ENCODE assay signal across 13 cellular contexts in genomic region chr10:115985696-115986095, GRCh38.
DNase-seq lines count a peak whose midpoint lies in the region; TF ChIP-seq lines count a peak whose summit lies in the region.
"Had no signal": no experiment of that assay in that cellular context is flagged by ENCODE, and none has a peak within 500 bp of the region (broad histone marks: within the 10 kb centered on the region; RNA-seq: fewer than 3 reads in every experiment).

No MANE protein-coding gene starts in this region.

- H3K4me1 Mint-ChIP-seq in osteocyte (ENCODE audit: unreplicated experiment): peaks cover 12% of the 10 kb centered on the region
- H3K4me1 Mint-ChIP-seq: IgD-negative memory B cell had no signal

- peak overlapping the region; percentile 58 for H3K27ac Mint-ChIP-seq in osteocyte (ENCODE audit: unreplicated experiment)
- H3K27ac Mint-ChIP-seq: CD8-positive, alpha-beta T cell; IgD-negative memory B cell had no signal

- H3K4me3 ChIP-seq in choroid plexus epithelial cell (ENCODE audit: low read depth, low read length): no peak overlapping the region
- no peak overlapping the region for H3K4me3 ChIP-seq in foreskin fibroblast (ENCODE audit: low read depth in 1 of 2, low read length in 2 of 2)
- H3K4me3 ChIP-seq: GM23248 had no signal

- H3K9me3 Mint-ChIP-seq in osteocyte (ENCODE audit: unreplicated experiment): peaks cover 27% of the 10 kb centered on the region

- H3K27me3 Mint-ChIP-seq in osteocyte (ENCODE audit: unreplicated experiment): no peaks in the 10 kb centered on the region
- H3K27me3 Mint-ChIP-seq: IgD-negative memory B cell had no signal

- H3K4me3 Mint-ChIP-seq in osteocyte (ENCODE audit: unreplicated experiment): no peak overlapping the region
- H3K4me3 Mint-ChIP-seq: CD8-positive, alpha-beta T cell; IgD-negative memory B cell had no signal

- no peaks in the 10 kb centered on the region for H3K36me3 Mint-ChIP-seq in osteocyte (ENCODE audit: unreplicated experiment)
- H3K36me3 Mint-ChIP-seq: CD8-positive, alpha-beta T cell; IgD-negative memory B cell had no signal

- DNase-seq in HT1080 (ENCODE audit: low read depth) (peak; percentile 13), choroid plexus epithelial cell (ENCODE audit: low read depth) (peak; percentile 30), foreskin fibroblast (peak; percentile 11 to 20), osteocyte (ENCODE audit: extremely low spot score, unreplicated experiment) (no peak), GM19240 (ENCODE audit: insufficient read length, low spot score) (no peak), midbrain (lab: John Stamatoyannopoulos, UW) (no peak), NCI-H524 treated with DMSO at 0.1 percent for 48 hours (lab: John Stamatoyannopoulos, UW) (no peak)
- DNase-seq: BE2C; CD8-positive, alpha-beta T cell; COR-L47; DND-41; GM23248 had no signal

- TF ChIP-seq CTCF in choroid plexus epithelial cell (conservative IDR thresholded peaks at IDR 0.05; ENCODE audit: low read depth, low read length) (no peak), foreskin fibroblast (IDR thresholded peaks at IDR 0.05; ENCODE audit: low read depth, low read length) (no peak), osteocyte (IDR thresholded peaks at IDR 0.05) (no peak)

Comparison
In these comparisons a context has a peak if more than half of its experiments do, and no peak if none do; other contexts are left out.
1. DNase-seq: peak in HT1080 (single experiment), choroid plexus epithelial cell (single experiment) and foreskin fibroblast (2 of 2); none in osteocyte (single experiment), GM19240 (single experiment), midbrain (single experiment) and NCI-H524 treated with DMSO at 0.1 percent for 48 hours (single experiment).